Comparison of ENCODE assay signal across 24 cellular contexts in the genomic region with DNA sequence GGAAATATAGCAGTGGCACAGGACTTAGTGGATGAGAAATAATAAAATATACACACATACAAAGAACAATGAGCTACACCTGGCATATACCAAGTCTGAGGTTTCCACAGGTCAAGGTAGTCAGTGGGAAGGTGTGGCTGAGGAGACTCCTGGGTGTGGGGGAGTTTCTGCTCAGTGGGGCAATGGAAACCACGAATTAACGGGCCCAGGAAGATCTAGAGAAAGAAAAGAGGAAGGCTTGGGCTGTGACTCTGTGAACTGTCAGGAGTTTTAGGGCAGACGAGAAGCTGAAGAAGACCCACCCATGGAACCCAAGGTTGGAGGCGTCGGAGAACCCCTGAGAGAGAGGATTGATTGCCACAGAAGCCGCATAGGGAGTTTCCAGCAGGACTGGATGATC.
"Had no signal": no experiment of that assay in that cellular context is flagged by ENCODE, and none has a peak within 500 bp of the region (broad histone marks: within the 10 kb centered on the region; RNA-seq: fewer than 3 reads in every experiment).

No MANE protein-coding gene starts in this region.

- H3K9me3 ChIP-seq: colonic mucosa, heart right ventricle, left lung, mucosa of descending colon, neutrophil, right lobe of liver, suprapubic skin, transverse colon had no signal

- DNase-seq: colonic mucosa; effector CD8-positive, alpha-beta T cell; endodermal cell; foreskin melanocyte; glutamatergic neuron; heart right ventricle; hippocampal formation; left cardiac atrium; left lung; mesenchymal stem cell; mucosa of descending colon; naive B cell; right lobe of liver; small intestine; stimulated activated CD4-positive, alpha-beta T cell treated with anti-CD3 and anti-CD28 coated beads, Interleukin-15, amount 100 ng/mL, for 24 hours; stimulated activated CD4-positive, alpha-beta T cell treated with anti-CD3 and anti-CD28 coated beads, Interleukin-2, amount 100 ng/mL, for 48 hours; stimulated activated naive B cell treated with anti-CD40 and anti-IgM and Interleukin-4, amounts not matched to agents 10 μg/mL and 1 μg/mL and 100 μg/mL, for 72 hours; transverse colon had no signal

- H2AFZ ChIP-seq: parathyroid adenoma had no signal

- H3K79me2 ChIP-seq: parathyroid adenoma had no signal

- H3K27ac ChIP-seq: colonic mucosa, epithelial cell of prostate, heart right ventricle, left lung, neutrophil, parathyroid adenoma, right lobe of liver, suprapubic skin, transverse colon had no signal

- H3K9ac ChIP-seq: parathyroid adenoma had no signal

- H3K36me3 ChIP-seq: colonic mucosa, heart right ventricle, left lung, neutrophil, right lobe of liver, suprapubic skin, transverse colon had no signal

- H3K4me1 ChIP-seq: colonic mucosa, heart right ventricle, left lung, parathyroid adenoma, right lobe of liver, suprapubic skin, transverse colon had no signal

- H3K27me3 ChIP-seq: colonic mucosa, heart right ventricle, left lung, right lobe of liver, suprapubic skin, transverse colon had no signal

- ATAC-seq: esophagus mucosa; heart right ventricle; left cardiac atrium; left lung; mucosa of descending colon; natural killer cell treated with Interleukin-12 subunit alpha and Interleukin-12 subunit beta and Interleukin-15 and Interleukin-18, amount 100 ng/mL, for 72 hours; right lobe of liver; stimulated activated naive B cell treated with anti-CD40 and anti-IgM and Interleukin-4, amounts not matched to agents 10 μg/mL and 1 μg/mL and 100 μg/mL, for 72 hours had no signal

- H3K4me3 ChIP-seq: colonic mucosa, heart right ventricle, left lung, mucosa of descending colon, right lobe of liver, suprapubic skin, transverse colon had no signal
